In genomic region chr16:66934138-66934838, GRCh38 we compare ENCODE assay signal across 1 cellular context.
A peak's percentile ranks its signal among the peaks of the same experiment; 100 is the strongest.
TF ChIP-seq lines count a peak whose summit lies in the region.

Gene CIAO2B (minus strand): TSS chr16:66934402. CDS start chr16:66934364, 38 bp downstream.

TF ChIP-seq in HepG2, 621 proteins besides CTCF, POLR2A, EP300 and RAD21 (continued from another document and continues in another):
- TF ChIP-seq UBTF (CRISPR knock-in tag; IDR thresholded peaks at IDR 0.05) = peak; percentile 98
- TF ChIP-seq SKI (IDR thresholded peaks at IDR 0.05; ENCODE audit: partially characterized antibody) = no peak
- peak; percentile 95 for TF ChIP-seq ZNF781 (CRISPR knock-in tag; IDR thresholded peaks at IDR 0.05; ENCODE audit: borderline replicate concordance, not compliant biosample characterization)
- TF ChIP-seq REPIN1 (CRISPR knock-in tag; IDR thresholded peaks at IDR 0.05; ENCODE audit: borderline replicate concordance, low read depth) = peak; percentile 80
- peak; percentile 83; the same call in 1 of the 2 replicates for TF ChIP-seq ZFP36L1 (CRISPR knock-in tag; IDR thresholded peaks at IDR 0.05)
- no peak; the same call in 1 of the 2 replicates for TF ChIP-seq NFYC (CRISPR knock-in tag; IDR thresholded peaks at IDR 0.05)
- TF ChIP-seq RFXANK (CRISPR knock-in tag; IDR thresholded peaks at IDR 0.05) = no peak
- TF ChIP-seq ARID2 (CRISPR knock-in tag; IDR thresholded peaks at IDR 0.05; ENCODE audit: borderline replicate concordance) = no peak
- peak; percentile 71; the same call in 1 of the 2 replicates for TF ChIP-seq ZNF484 (CRISPR knock-in tag; IDR thresholded peaks at IDR 0.05; ENCODE audit: borderline replicate concordance, low read depth)
- peak; percentile 98 for TF ChIP-seq YEATS2 (CRISPR knock-in tag; IDR thresholded peaks at IDR 0.05; ENCODE audit: borderline replicate concordance)
- peak; percentile 49 for TF ChIP-seq LBX2 (CRISPR knock-in tag; IDR thresholded peaks at IDR 0.05; ENCODE audit: borderline replicate concordance)
- TF ChIP-seq ZNF782 (CRISPR knock-in tag; IDR thresholded peaks at IDR 0.05; ENCODE audit: borderline replicate concordance) = peak; percentile 95
- TF ChIP-seq ZNF569 (CRISPR knock-in tag; IDR thresholded peaks at IDR 0.05; ENCODE audit: borderline replicate concordance) = no peak
- TF ChIP-seq IRF9 (CRISPR knock-in tag; IDR thresholded peaks at IDR 0.05; ENCODE audit: borderline replicate concordance) = peak; percentile 90
- no peak for TF ChIP-seq RARA (CRISPR knock-in tag; IDR thresholded peaks at IDR 0.05)
- TF ChIP-seq DR1 (CRISPR knock-in tag; IDR thresholded peaks at IDR 0.05) = peak; percentile 93
- peak; percentile 94 for TF ChIP-seq ZNF256 (CRISPR knock-in tag; conservative IDR thresholded peaks at IDR 0.05)
- TF ChIP-seq ZBTB7A (CRISPR knock-in tag; IDR thresholded peaks at IDR 0.05) = peak; percentile 93; the same call in 1 of the 2 replicates
- peak; percentile 43; the same call in 1 of the 2 replicates for TF ChIP-seq ZNF703 (CRISPR knock-in tag; IDR thresholded peaks at IDR 0.05; ENCODE audit: borderline replicate concordance)
- TF ChIP-seq DNMT3B (CRISPR knock-in tag; conservative IDR thresholded peaks at IDR 0.05) = peak; percentile 85; the same call in 1 of the 2 replicates
- TF ChIP-seq ZNF124 (CRISPR knock-in tag; IDR thresholded peaks at IDR 0.05) = peak; percentile 68; the same call in 1 of the 2 replicates
- TF ChIP-seq ZNF749 (CRISPR knock-in tag; IDR thresholded peaks at IDR 0.05; ENCODE audit: borderline replicate concordance) = peak; percentile 92; the same call in 1 of the 2 replicates
- no peak; the same call in 1 of the 2 replicates for TF ChIP-seq ZNF33A (CRISPR knock-in tag; IDR thresholded peaks at IDR 0.05; ENCODE audit: borderline replicate concordance)
- peak; percentile 88 for TF ChIP-seq HNF1B (CRISPR knock-in tag; IDR thresholded peaks at IDR 0.05)
- no peak for TF ChIP-seq NONO (IDR thresholded peaks at IDR 0.05)
- peak; percentile 98 for TF ChIP-seq NONO (CRISPR knock-in tag; conservative IDR thresholded peaks at IDR 0.05)
- TF ChIP-seq MED1 (CRISPR knock-in tag; IDR thresholded peaks at IDR 0.05) = peak; percentile 87
- peak; percentile 63; the same call in 1 of the 2 replicates for TF ChIP-seq ZBTB40 (IDR thresholded peaks at IDR 0.05)
- peak; percentile 92 for TF ChIP-seq ZBTB40 (CRISPR knock-in tag; IDR thresholded peaks at IDR 0.05)
- TF ChIP-seq ZC3H13 (CRISPR knock-in tag; IDR thresholded peaks at IDR 0.05) = peak; percentile 89
- TF ChIP-seq ZNF264 (CRISPR knock-in tag; IDR thresholded peaks at IDR 0.05) = peak; percentile 95
- no peak for TF ChIP-seq ZNF281 (CRISPR knock-in tag; IDR thresholded peaks at IDR 0.05; ENCODE audit: borderline replicate concordance)
- peak; percentile 86; the same call in 1 of the 2 replicates for TF ChIP-seq ZNF343 (CRISPR knock-in tag; IDR thresholded peaks at IDR 0.05)
- TF ChIP-seq ZNF441 (CRISPR knock-in tag; IDR thresholded peaks at IDR 0.05; ENCODE audit: borderline replicate concordance) = 0 out of 2 replicates have a peak, but pooled peaks have one; percentile 60
- TF ChIP-seq ZNF549 (CRISPR knock-in tag; IDR thresholded peaks at IDR 0.05) = no peak
- TF ChIP-seq FOXO4 (CRISPR knock-in tag; conservative IDR thresholded peaks at IDR 0.05) = no peak
- TF ChIP-seq HOXD1 (CRISPR knock-in tag; IDR thresholded peaks at IDR 0.05) = peak; percentile 91
- TF ChIP-seq ZBTB42 (CRISPR knock-in tag; IDR thresholded peaks at IDR 0.05) = peak; percentile 28; the same call in 1 of the 2 replicates
- TF ChIP-seq ZNF607 (CRISPR knock-in tag; IDR thresholded peaks at IDR 0.05; ENCODE audit: borderline replicate concordance) = peak; percentile 77; the same call in 1 of the 2 replicates
- no peak for TF ChIP-seq SMAD9 (CRISPR knock-in tag; IDR thresholded peaks at IDR 0.05)
- TF ChIP-seq FOXM1 (CRISPR knock-in tag; IDR thresholded peaks at IDR 0.05) = peak; percentile 77
- peak; percentile 96 for TF ChIP-seq ZNF180 (CRISPR knock-in tag; IDR thresholded peaks at IDR 0.05; ENCODE audit: borderline replicate concordance, low read depth)
- TF ChIP-seq FLYWCH1 (CRISPR knock-in tag; IDR thresholded peaks at IDR 0.05) = no peak
- TF ChIP-seq CHD2 (IDR thresholded peaks at IDR 0.05; ENCODE audit: low read depth, low read length) = peak; percentile 88
- TF ChIP-seq NBN (conservative IDR thresholded peaks at IDR 0.05) = no peak
- no peak for TF ChIP-seq MBD4 (IDR thresholded peaks at IDR 0.05; ENCODE audit: borderline replicate concordance, low read length)
- TF ChIP-seq ZNF296 (CRISPR knock-in tag; conservative IDR thresholded peaks at IDR 0.05) = no peak; the same call in none of the 2 replicates
